Comparison of ENCODE assay signal across 9 cellular contexts in the genomic region with DNA sequence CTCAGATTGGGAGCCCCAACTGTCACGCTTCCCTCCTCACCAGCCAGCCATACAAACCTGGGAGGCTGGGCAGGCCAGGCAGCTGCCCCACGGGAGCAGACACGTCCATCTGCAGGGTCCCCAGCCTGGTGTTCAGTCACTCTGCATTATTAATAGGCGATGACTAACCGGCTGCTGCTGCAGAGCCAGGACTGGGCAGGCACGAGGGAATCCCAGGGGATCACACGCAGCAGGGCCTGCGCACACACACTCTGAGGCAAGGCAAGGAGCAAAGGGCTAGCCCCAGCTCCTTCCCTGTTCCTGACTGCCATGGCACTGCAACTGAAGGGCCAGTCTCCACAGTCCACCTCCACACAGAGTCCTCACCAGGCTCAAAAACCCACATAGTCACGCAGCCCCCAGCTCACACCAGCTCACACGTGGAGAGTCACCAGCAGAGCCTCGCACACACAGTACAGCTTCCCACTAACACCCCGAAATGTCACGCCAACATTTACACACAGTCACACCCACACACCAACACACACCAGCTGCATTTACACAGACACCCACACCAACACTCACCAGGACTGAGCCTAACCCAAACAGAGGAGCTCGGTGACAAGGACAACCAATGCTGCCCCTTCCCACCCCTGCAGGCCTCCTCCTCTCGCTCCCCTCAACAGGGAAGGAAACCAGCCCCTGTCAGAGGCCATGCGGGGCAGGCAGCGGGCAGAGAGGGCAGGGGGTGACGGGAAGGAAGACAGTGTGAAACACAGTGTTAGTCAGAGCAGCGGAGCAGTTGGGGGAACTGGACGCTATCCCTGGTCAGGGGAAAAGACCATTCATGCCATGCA. TPM values are rescaled to one million over a fixed set of nuclear protein-coding genes. Genes with fewer than 3 reads are reported as not detected.
DNase-seq lines count a peak whose midpoint lies in the region; ATAC-seq lines count a peak whose summit lies in the region.
"Had no signal": no experiment of that assay in that cellular context is flagged by ENCODE, and none has a peak within 500 bp of the region (broad histone marks: within the 10 kb centered on the region; RNA-seq: fewer than 3 reads in every experiment).

No MANE protein-coding gene starts in this region.

- intact Hi-C loops in posterior cingulate gyrus (cut with DNase I), result no loop called here
- intact Hi-C loops in activated T-helper 1 cell treated with anti-CD3 and anti-CD28 coated beads, Interleukin-12 subunit alpha, Interleukin-12 subunit beta, Interleukin-2, Interleukin-4 antibody, amounts not matched to agents 30 ng/mL and 10 ng/mL and 1 ng/mL, durations not matched to agents 14 hours and 24 hours and 36 hours (cut with micrococcal nuclease), result no loop called here

- ATAC-seq in HG03354 (IDR thresholded peaks at IDR 0.05; ENCODE audit: poor library complexity, severe bottlenecking, unreplicated experiment) (no peak), HG03025 (IDR thresholded peaks at IDR 0.05; ENCODE audit: low FRiP score, unreplicated experiment) (no peak), HG03378 (IDR thresholded peaks at IDR 0.05; ENCODE audit: unreplicated experiment) (no peak)
- ATAC-seq: HCT116 had no signal

- no peaks in the 10 kb centered on the region for H3K4me1 Mint-ChIP-seq in activated T-helper 1 cell treated with anti-CD3 and anti-CD28 coated beads, Interleukin-12 subunit alpha, Interleukin-12 subunit beta, Interleukin-2, Interleukin-4 antibody, amounts not matched to agents 30 ng/mL and 10 ng/mL and 1 ng/mL, durations not matched to agents 14 hours and 24 hours and 36 hours (ENCODE audit: low read depth)

- no peaks in the 10 kb centered on the region for H3K36me3 Mint-ChIP-seq in activated T-helper 1 cell treated with anti-CD3 and anti-CD28 coated beads, Interleukin-12 subunit alpha, Interleukin-12 subunit beta, Interleukin-2, Interleukin-4 antibody, amounts not matched to agents 30 ng/mL and 10 ng/mL and 1 ng/mL, durations not matched to agents 14 hours and 24 hours and 36 hours (ENCODE audit: low read depth)

- H3K4me3 Mint-ChIP-seq in activated T-helper 1 cell treated with anti-CD3 and anti-CD28 coated beads, Interleukin-12 subunit alpha, Interleukin-12 subunit beta, Interleukin-2, Interleukin-4 antibody, amounts not matched to agents 30 ng/mL and 10 ng/mL and 1 ng/mL, durations not matched to agents 14 hours and 24 hours and 36 hours, result no peak overlapping the region

- H3K27ac Mint-ChIP-seq in activated T-helper 1 cell treated with anti-CD3 and anti-CD28 coated beads, Interleukin-12 subunit alpha, Interleukin-12 subunit beta, Interleukin-2, Interleukin-4 antibody, amounts not matched to agents 30 ng/mL and 10 ng/mL and 1 ng/mL, durations not matched to agents 14 hours and 24 hours and 36 hours, result no peak overlapping the region

- peaks cover 49% of the 10 kb centered on the region for H3K27me3 Mint-ChIP-seq in activated T-helper 1 cell treated with anti-CD3 and anti-CD28 coated beads, Interleukin-12 subunit alpha, Interleukin-12 subunit beta, Interleukin-2, Interleukin-4 antibody, amounts not matched to agents 30 ng/mL and 10 ng/mL and 1 ng/mL, durations not matched to agents 14 hours and 24 hours and 36 hours (ENCODE audit: insufficient read depth)

- H3K9me3 Mint-ChIP-seq in activated T-helper 1 cell treated with anti-CD3 and anti-CD28 coated beads, Interleukin-12 subunit alpha, Interleukin-12 subunit beta, Interleukin-2, Interleukin-4 antibody, amounts not matched to agents 30 ng/mL and 10 ng/mL and 1 ng/mL, durations not matched to agents 14 hours and 24 hours and 36 hours, result no peaks in the 10 kb centered on the region

- DNase-seq in ELF-1 (ENCODE audit: low read depth, low spot score), result peak; percentile 38
- DNase-seq in NCI-H69 (lab: John Stamatoyannopoulos, UW), result peak; percentile 77
- DNase-seq in fibroblast of peridontal ligament (ENCODE audit: extremely low read depth), result peak; percentile 85
- DNase-seq in posterior cingulate gyrus, result peak; percentile 51 to 96 (median 68)
- DNase-seq in activated T-helper 1 cell treated with anti-CD3 and anti-CD28 coated beads, Interleukin-12 subunit alpha, Interleukin-12 subunit beta, Interleukin-2, Interleukin-4 antibody, amounts not matched to agents 30 ng/mL and 10 ng/mL and 1 ng/mL, durations not matched to agents 14 hours and 24 hours and 36 hours (ENCODE audit: low spot score), result no peak

RNA-seq across cellular contexts. Expression of a gene that starts 47.4 kb away (rescaled TPM):
- 0.17 and 0.23 TPM in 2 replicates for total RNA-seq in activated T-helper 1 cell treated with anti-CD3 and anti-CD28 coated beads, Interleukin-12 subunit alpha, Interleukin-12 subunit beta, Interleukin-2, Interleukin-4 antibody, amounts not matched to agents 30 ng/mL and 10 ng/mL and 1 ng/mL, durations not matched to agents 14 hours and 24 hours and 36 hours
